In the genomic region with DNA sequence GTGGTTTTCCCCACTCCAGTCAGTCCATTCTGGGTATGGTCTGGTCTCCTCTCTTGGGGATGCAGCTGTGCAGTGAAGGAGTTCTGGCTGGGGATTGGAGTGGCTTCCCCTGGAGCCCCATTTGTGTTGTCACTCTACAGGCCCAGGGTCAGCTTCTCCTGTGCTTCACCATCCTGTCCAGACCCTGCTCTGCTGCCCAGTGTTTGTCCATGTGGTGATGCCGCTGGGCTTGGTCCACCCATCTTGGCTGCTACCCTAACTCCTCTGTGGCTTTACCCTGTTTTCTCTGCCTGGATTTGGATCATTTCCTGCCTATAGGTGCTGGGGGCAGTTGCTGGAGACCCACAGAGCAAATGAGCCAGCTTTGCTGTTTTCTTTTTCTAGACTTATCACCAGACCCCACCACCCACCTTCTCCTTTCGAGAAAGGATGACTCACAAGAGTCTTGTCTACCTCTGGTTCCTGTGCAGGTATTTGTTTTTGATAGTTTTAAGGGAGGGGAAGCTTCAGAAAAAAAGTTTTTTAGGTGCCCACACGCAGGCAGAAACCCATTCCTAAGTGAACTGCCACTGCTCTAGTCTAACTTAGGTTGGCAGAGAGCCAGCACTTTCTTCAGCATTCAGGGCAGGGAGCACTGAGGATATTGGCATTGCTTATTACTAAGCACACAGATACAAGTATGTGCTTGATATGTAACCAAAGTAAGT, we compare ENCODE assay signal across 11 cellular contexts. TPM values are rescaled to one million over a fixed set of nuclear protein-coding genes. Genes with fewer than 3 reads are reported as not detected.
A peak's percentile ranks its signal among the peaks of the same experiment; 100 is the strongest.
DNase-seq lines count a peak whose midpoint lies in the region; ATAC-seq and TF ChIP-seq lines count a peak whose summit lies in the region.
"Had no signal": no experiment of that assay in that cellular context is flagged by ENCODE, and none has a peak within 500 bp of the region (broad histone marks: within the 10 kb centered on the region; RNA-seq: fewer than 3 reads in every experiment).

No MANE protein-coding gene starts in this region.

- ATAC-seq in T-helper 17 cell, result no peak
- no peak for ATAC-seq in naive thymus-derived CD4-positive, alpha-beta T cell
- ATAC-seq in HG03354 (IDR thresholded peaks at IDR 0.05; ENCODE audit: poor library complexity, severe bottlenecking, unreplicated experiment), result no peak

- H3K4me1 ChIP-seq in naive thymus-derived CD4-positive, alpha-beta T cell (ENCODE audit: control insufficient read depth in 2 of 2, insufficient read depth in 2 of 2, low read length in 2 of 2), result peaks cover 0 to 6% of the 10 kb centered on the region in 2 donors
- H3K4me1 ChIP-seq: colonic mucosa had no signal

- H3K27ac Mint-ChIP-seq in T-helper 17 cell, result peak overlapping the region; percentile 69
- H3K27ac Mint-ChIP-seq in chondrocyte (ENCODE audit: unreplicated experiment), result peak overlapping the region; percentile 68
- H3K27ac Mint-ChIP-seq in naive thymus-derived CD4-positive, alpha-beta T cell, result peak overlapping the region; percentile 69 to 98 (median 82)

- intact Hi-C loops in naive thymus-derived CD4-positive, alpha-beta T cell (cut with micrococcal nuclease), result no loop called here

- peak overlapping the region; percentile 20 for H3K27ac ChIP-seq in naive thymus-derived CD4-positive, alpha-beta T cell (ENCODE audit: low read depth, low read length)
- H3K27ac ChIP-seq: colonic mucosa, SK-N-MC had no signal

- peaks cover 9% of the 10 kb centered on the region for H3K4me1 Mint-ChIP-seq in T-helper 17 cell
- H3K4me1 Mint-ChIP-seq in chondrocyte (ENCODE audit: low read depth), result peaks cover 40% of the 10 kb centered on the region
- H3K4me1 Mint-ChIP-seq in naive thymus-derived CD4-positive, alpha-beta T cell, result peaks cover 7 to 34% (median 27%) of the 10 kb centered on the region in 7 donors

- no peaks in the 10 kb centered on the region for H3K27me3 ChIP-seq in naive thymus-derived CD4-positive, alpha-beta T cell (ENCODE audit: control insufficient read depth in 2 of 2, insufficient read depth in 2 of 2, low read length in 2 of 2)
- H3K27me3 ChIP-seq: colonic mucosa had no signal

- H3K27me3 Mint-ChIP-seq in T-helper 17 cell, result no peaks in the 10 kb centered on the region
- no peaks in the 10 kb centered on the region for H3K27me3 Mint-ChIP-seq in chondrocyte (ENCODE audit: low read depth)
- H3K27me3 Mint-ChIP-seq in naive thymus-derived CD4-positive, alpha-beta T cell, result no peaks in the 10 kb centered on the region

- H3K36me3 ChIP-seq in naive thymus-derived CD4-positive, alpha-beta T cell (ENCODE audit: control insufficient read depth in 2 of 3, insufficient read depth in 3 of 3, low read length in 3 of 3), result peaks cover 9 to 65% (median 26%) of the 10 kb centered on the region in 3 experiments

- CTCF ChIA-PET in naive thymus-derived CD4-positive, alpha-beta T cell (lab: Charles Lee), result interaction anchor here (0.9 kb wide), 1 partner anchor 38 kb away, joined by 3 read pairs; no protein-coding TSS in a partner anchor

- no peak overlapping the region for H3K4me3 ChIP-seq in naive thymus-derived CD4-positive, alpha-beta T cell (ENCODE audit: low read length)
- H3K4me3 ChIP-seq: colonic mucosa, SK-N-MC had no signal

- H3K9me3 Mint-ChIP-seq in chondrocyte (ENCODE audit: low read depth), result no peaks in the 10 kb centered on the region
- H3K9me3 Mint-ChIP-seq in naive thymus-derived CD4-positive, alpha-beta T cell, result peaks cover 0 to 2% (median 0%) of the 10 kb centered on the region in 11 donors

- DNase-seq in DMS53 (lab: John Stamatoyannopoulos, UW) (peak; percentile 50), T-helper 17 cell (no peak), chondrocyte (ENCODE audit: low spot score) (no peak), HCEC 1CT (no peak), SW480 (ENCODE audit: low spot score) (no peak), SIG-M5 treated with dmso at 0.1 percent for 504 hours (lab: John Stamatoyannopoulos, UW; ENCODE audit: unreplicated experiment) (no peak)
- no peak for DNase-seq in naive thymus-derived CD4-positive, alpha-beta T cell
- DNase-seq: colonic mucosa, KG1 had no signal

- H3K9me3 ChIP-seq in T-helper 17 cell (ENCODE audit: control insufficient read depth, low read length, poor library complexity, severe bottlenecking), result no peaks in the 10 kb centered on the region
- no peaks in the 10 kb centered on the region for H3K9me3 ChIP-seq in naive thymus-derived CD4-positive, alpha-beta T cell (ENCODE audit: control insufficient read depth in 2 of 3, low read length in 3 of 3)
- H3K9me3 ChIP-seq: colonic mucosa had no signal

- H3K4me3 Mint-ChIP-seq in T-helper 17 cell (no peak overlapping the region), chondrocyte (ENCODE audit: unreplicated experiment) (no peak overlapping the region)
- peak overlapping the region in 1 of 10 donors; percentile 51 for H3K4me3 Mint-ChIP-seq in naive thymus-derived CD4-positive, alpha-beta T cell

- H3K36me3 Mint-ChIP-seq in T-helper 17 cell (ENCODE audit: low read depth) (peaks cover 3% of the 10 kb centered on the region), chondrocyte (ENCODE audit: low read depth) (peaks cover 46% of the 10 kb centered on the region)
- H3K36me3 Mint-ChIP-seq in naive thymus-derived CD4-positive, alpha-beta T cell, result peaks cover 12 to 47% (median 15%) of the 10 kb centered on the region in 5 donors

- POLR2A ChIA-PET in naive thymus-derived CD4-positive, alpha-beta T cell (lab: Charles Lee), result interaction anchor here (0.5 to 0.6 kb wide), 2 partner anchors 12 to 366 kb away, joined by 3 read pairs; no protein-coding TSS in a partner anchor

- TF ChIP-seq CTCF in chondrocyte (IDR thresholded peaks at IDR 0.05), result no peak

RNA-seq across cellular contexts. Expression of a gene that starts 8.5 kb away (rescaled TPM):
- total RNA-seq in T-helper 17 cell, result 10 to 100 TPM; 14.9 to 15.3 TPM
- 50.4 to 64.8 TPM (median 53.0 TPM) in 3 replicates for total RNA-seq in chondrocyte
- total RNA-seq in naive thymus-derived CD4-positive, alpha-beta T cell, result 10 to 100 TPM; 13.2 to 38.8 (median 26.8) TPM
- 10 to 100 TPM; 24.4 to 37.3 TPM for polyA plus RNA-seq in naive thymus-derived CD4-positive, alpha-beta T cell

RNA-seq across cellular contexts. Expression of a gene that starts 8.7 kb away (rescaled TPM):
- 10 to 100 TPM; 32.0 to 38.6 TPM for total RNA-seq in T-helper 17 cell
- total RNA-seq in chondrocyte, result 28.6 to 41.2 TPM (median 28.7 TPM) in 3 replicates
- 10 to 100 TPM; 32.6 to 65.4 (median 53.2) TPM for total RNA-seq in naive thymus-derived CD4-positive, alpha-beta T cell
- 10 to 100 TPM; 69.7 to 80.3 TPM for polyA plus RNA-seq in naive thymus-derived CD4-positive, alpha-beta T cell

RNA-seq across cellular contexts. Expression of a gene that starts 28.5 kb away (rescaled TPM):
- total RNA-seq in T-helper 17 cell, result 100 to 1,000 TPM in 1 of 2 donors, 10 to 100 TPM in 1; 88.6 to 101 TPM
- 304 to 334 TPM (median 324 TPM) in 3 replicates for total RNA-seq in chondrocyte
- total RNA-seq in naive thymus-derived CD4-positive, alpha-beta T cell, result 100 to 1,000 TPM in 2 of 5 experiments, 10 to 100 TPM in 3; 58.5 to 536 (median 69.8) TPM
- 100 to 1,000 TPM; 172 to 204 TPM for polyA plus RNA-seq in naive thymus-derived CD4-positive, alpha-beta T cell

RNA-seq across cellular contexts. Expression of a gene that starts 43.7 kb away (rescaled TPM):
- total RNA-seq in T-helper 17 cell (10 to 100 TPM; 60.1 to 71.2 TPM), chondrocyte (63.4 to 80.2 TPM (median 66.6 TPM) in 3 replicates)
- 100 to 1,000 TPM in 2 of 5 experiments, 10 to 100 TPM in 3; 68.7 to 113 (median 87.9) TPM for total RNA-seq in naive thymus-derived CD4-positive, alpha-beta T cell
- polyA plus RNA-seq in naive thymus-derived CD4-positive, alpha-beta T cell, result 10 to 100 TPM; 37.4 to 59.0 TPM

RNA-seq across cellular contexts. Expression of a gene that starts 44.2 kb away (rescaled TPM):
- total RNA-seq in T-helper 17 cell (1 to 10 TPM; 1.1 to 1.4 TPM), chondrocyte (29.3 to 38.2 TPM (median 38.2 TPM) in 3 replicates)
- total RNA-seq in naive thymus-derived CD4-positive, alpha-beta T cell, result 1 to 10 TPM in 4 of 5 experiments, under 1 TPM in 1; 0.94 to 4.2 (median 2.1) TPM
- polyA plus RNA-seq in naive thymus-derived CD4-positive, alpha-beta T cell, result 1 to 10 TPM; 1.2 to 2.9 TPM
